1 cellular context compared by ENCODE assay signal in genomic region chr9:99868845-99869244, GRCh38.
TF ChIP-seq lines count a peak whose summit lies in the region.

No MANE protein-coding gene starts in this region.

TF ChIP-seq in WTC11, 78 proteins besides CTCF, POLR2A, EP300 and RAD21 (continued from another document):
- TF ChIP-seq ATF6 (CRISPR knock-in tag; IDR thresholded peaks at IDR 0.05) (no peak), ZNF512 (CRISPR knock-in tag; IDR thresholded peaks at IDR 0.05; ENCODE audit: borderline replicate concordance) (no peak), IRF2 (CRISPR knock-in tag; IDR thresholded peaks at IDR 0.05; ENCODE audit: borderline replicate concordance, low read depth) (no peak)
